Comparison of ENCODE assay signal across 24 cellular contexts in the genomic region with DNA sequence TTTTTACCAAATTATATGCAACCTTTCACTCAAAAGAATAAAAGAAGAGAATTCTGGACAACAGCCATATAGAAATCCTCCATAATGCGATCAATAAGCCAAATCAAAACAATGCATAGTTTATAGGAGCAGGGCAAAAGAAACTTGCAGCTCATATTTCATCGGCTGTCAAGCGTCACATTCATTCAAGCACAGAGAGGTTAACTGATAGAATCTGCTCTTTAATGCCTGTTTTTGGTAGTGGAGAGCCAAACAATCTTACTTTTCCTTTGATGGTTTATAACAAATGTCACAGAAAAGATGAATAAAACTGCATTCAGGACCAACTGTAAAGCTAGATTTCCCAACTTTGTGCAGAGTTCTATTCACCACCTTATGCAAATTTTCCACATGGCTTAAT. TPM values are rescaled to one million over a fixed set of nuclear protein-coding genes. Genes with fewer than 3 reads are reported as not detected.
DNase-seq lines count a peak whose midpoint lies in the region; ATAC-seq and TF ChIP-seq lines count a peak whose summit lies in the region.
"Had no signal": no experiment of that assay in that cellular context is flagged by ENCODE, and none has a peak within 500 bp of the region (broad histone marks: within the 10 kb centered on the region; RNA-seq: fewer than 3 reads in every experiment).

No MANE protein-coding gene starts in this region.

- WGBS in heart right ventricle, 2 donors = 76 to 81% methylated on average over 3 of the region's 3 CpGs

- DNase-seq in cardiac muscle cell (ENCODE audit: low read depth in 1 of 2, low spot score in 1 of 2) (no peak), heart right ventricle (no peak), SJCRH30 (peak; percentile 17 to 60), iris pigment epithelial cell (ENCODE audit: low read depth) (peak; percentile 32), H7 (no peak), NCI-H2081 treated with DMSO at 0.1 percent for 48 hours (lab: John Stamatoyannopoulos, UW) (no peak)
- DNase-seq: 8988T; CD4-positive, alpha-beta T cell; DND-41; GM23248; H9; Kasumi-1; NCI-H1092 treated with DMSO at 0.1 percent for 48 hours; NCI-H1436; NCI-H187; NCI-H2107; NCI-H524; NCI-H774; SIG-M5; T-cell had no signal

- H3K36me3 ChIP-seq in cardiac muscle cell (no peaks in the 10 kb centered on the region), heart right ventricle (no peaks in the 10 kb centered on the region), SJCRH30 (peaks cover 32% of the 10 kb centered on the region), H7 (replicated peaks; ENCODE audit: control insufficient read depth, insufficient read depth, low read length) (no peaks in the 10 kb centered on the region)
- H3K36me3 ChIP-seq: BLaER1 treated with 17β-estradiol and CSF1 and Interleukin-3, amounts not matched to agents 10 nM and 100 nM had no signal

- H3K4me3 ChIP-seq in cardiac muscle cell = no peak overlapping the region
- no peak overlapping the region for H3K4me3 ChIP-seq in heart right ventricle
- H3K4me3 ChIP-seq in SJCRH30 = no peak overlapping the region
- no peak overlapping the region for H3K4me3 ChIP-seq in H7 (ENCODE audit: insufficient read depth, low read depth, low read length)
- H3K4me3 ChIP-seq: BLaER1 treated with 17β-estradiol and CSF1 and Interleukin-3, amounts not matched to agents 10 nM and 100 nM; GM23248 had no signal

- H3K27me3 ChIP-seq in cardiac muscle cell = no peaks in the 10 kb centered on the region
- no peaks in the 10 kb centered on the region for H3K27me3 ChIP-seq in heart right ventricle
- H3K27me3 ChIP-seq in SJCRH30 = no peaks in the 10 kb centered on the region
- H3K27me3 ChIP-seq in H7 (ENCODE audit: control insufficient read depth, insufficient read depth, low read length) = no peaks in the 10 kb centered on the region
- H3K27me3 ChIP-seq: BLaER1 treated with 17β-estradiol and CSF1 and Interleukin-3, amounts not matched to agents 10 nM and 100 nM had no signal

- H3K27ac ChIP-seq in cardiac muscle cell (peak overlapping the region; percentile 63), heart right ventricle (no peak overlapping the region), SJCRH30 (peak overlapping the region; percentile 52)
- H3K27ac ChIP-seq: BLaER1 treated with 17β-estradiol and CSF1 and Interleukin-3, amounts not matched to agents 10 nM and 100 nM; GM23248; HL-60 had no signal

- H3K4me1 ChIP-seq in cardiac muscle cell (ENCODE audit: low read depth) (peaks cover 26% of the 10 kb centered on the region), heart right ventricle (no peaks in the 10 kb centered on the region), SJCRH30 (peaks cover 53% of the 10 kb centered on the region)

- TF ChIP-seq CTCF in cardiac muscle cell (IDR thresholded peaks at IDR 0.05; ENCODE audit: low read depth, low read length) (no peak), heart right ventricle (IDR thresholded peaks at IDR 0.05) (no peak)

- H3K9me3 ChIP-seq in cardiac muscle cell (ENCODE audit: low read depth) (no peaks in the 10 kb centered on the region), heart right ventricle (peaks cover 0 to 4% (median 0%) of the 10 kb centered on the region in 11 donors), SJCRH30 (replicated peaks) (peaks cover 6% of the 10 kb centered on the region; the same call in 1 of the 2 replicates)
- H3K9me3 ChIP-seq: BLaER1 treated with 17β-estradiol and CSF1 and Interleukin-3, amounts not matched to agents 10 nM and 100 nM had no signal

- ATAC-seq in heart right ventricle (no peak), GM21390 (IDR thresholded peaks at IDR 0.05; ENCODE audit: unreplicated experiment) (no peak), HG03469 (IDR thresholded peaks at IDR 0.05; ENCODE audit: unreplicated experiment) (no peak)
- ATAC-seq: T-cell had no signal

- intact Hi-C loops in heart right ventricle (cut with DNase I) = no loop called here

RNA-seq across cellular contexts. Expression of gene PRTG, which starts 35.4 kb away (rescaled TPM):
- total RNA-seq in cardiac muscle cell = 48.0 and 93.8 TPM in 2 replicates
- polyA plus RNA-seq in cardiac muscle cell = 16.1 and 24.7 TPM in 2 replicates
- 1 to 10 TPM in 5 of 10 donors, under 1 TPM in 5; 0.46 to 1.9 (median 1.1) TPM for total RNA-seq in heart right ventricle
- under 1 TPM; 0.29 to 0.66 TPM for polyA plus RNA-seq in heart right ventricle
- total RNA-seq in SJCRH30 (2014; rRNA removed; shearing (Covaris generic)) = 43.5 and 50.3 TPM in 2 replicates
- total RNA-seq in H7 (2014; rRNA removed; shearing (Covaris generic)) = 2.0 and 2.9 TPM in 2 replicates
- total RNA-seq: CD4-positive, alpha-beta T cell had no signal
- polyA plus RNA-seq: GM23248 had no signal

Comparison
In these comparisons a context has a peak if more than half of its experiments do, and no peak if none do; other contexts are left out.
1. H3K27ac ChIP-seq: peak in cardiac muscle cell (single experiment) and SJCRH30 (single experiment); none in heart right ventricle (0 of 10).
2. RNA of gene PRTG, which starts 35.4 kb away (total RNA-seq): 48.0 to 93.8 TPM in cardiac muscle cell and 43.5 to 50.3 TPM in SJCRH30; 2.0 to 2.9 TPM in H7 and 0.46 to 1.9 TPM in heart right ventricle; every median in the first group is over 10 times any median in the second.
3. DNase-seq: peak in SJCRH30 (2 of 2) and iris pigment epithelial cell (single experiment); none in cardiac muscle cell (0 of 2), heart right ventricle (0 of 2), H7 (single experiment) and NCI-H2081 treated with DMSO at 0.1 percent for 48 hours (single experiment).